Comparison of ENCODE assay signal across 19 cellular contexts in the genomic region with DNA sequence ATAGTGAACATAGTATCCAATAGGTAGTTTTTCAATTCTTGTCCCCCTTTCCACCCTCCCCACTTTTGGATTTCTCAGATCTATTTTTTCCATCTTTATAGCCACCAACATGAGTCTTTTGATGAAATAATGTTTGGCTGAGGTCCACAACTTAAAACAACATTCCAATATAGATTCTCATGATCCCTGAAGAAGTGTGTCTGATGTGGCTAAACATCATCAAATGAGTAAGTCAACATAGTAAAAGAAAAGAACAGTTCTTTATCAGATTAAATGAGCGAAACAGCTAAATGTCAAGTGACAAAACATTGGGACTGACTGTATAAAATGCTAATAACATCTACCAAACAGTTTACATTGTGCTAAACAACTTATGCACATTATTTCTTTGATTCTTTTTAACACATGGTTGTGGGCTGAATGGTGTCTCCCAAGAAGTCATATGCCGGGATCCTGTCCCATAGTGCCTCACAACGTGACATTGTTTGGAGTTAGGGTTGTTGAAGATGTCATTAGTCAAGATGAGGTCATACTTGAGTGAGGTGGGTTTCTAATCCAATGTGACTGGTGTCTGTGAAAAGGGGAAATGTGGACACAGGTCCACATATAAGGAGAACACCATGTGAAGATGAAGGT.
DNase-seq lines count a peak whose midpoint lies in the region; ATAC-seq and TF ChIP-seq lines count a peak whose summit lies in the region.
"Had no signal": no experiment of that assay in that cellular context is flagged by ENCODE, and none has a peak within 500 bp of the region (broad histone marks: within the 10 kb centered on the region; RNA-seq: fewer than 3 reads in every experiment).

No MANE protein-coding gene starts in this region.

- peaks cover 54% of the 10 kb centered on the region for H3K4me1 ChIP-seq in ACC112 (ENCODE audit: control insufficient read depth, insufficient read depth, low read length, unreplicated experiment)
- H3K4me1 ChIP-seq: pancreas had no signal

- peak overlapping the region; percentile 43 for H2AFZ ChIP-seq in ACC112 (ENCODE audit: low read length, unreplicated experiment)

- no peaks in the 10 kb centered on the region for H3K79me2 ChIP-seq in ACC112 (ENCODE audit: control insufficient read depth, insufficient read depth, low read length, unreplicated experiment)

- no peaks in the 10 kb centered on the region for H3K27me3 ChIP-seq in ACC112 (ENCODE audit: insufficient read depth, low read length)
- H3K27me3 ChIP-seq: pancreas had no signal

- no peak for TF ChIP-seq POLR2A in GM18505 (IDR thresholded peaks at IDR 0.05; ENCODE audit: borderline replicate concordance, extremely low read depth, insufficient read depth, insufficient read length)

- DNase-seq in HS-5 (ENCODE audit: low read depth) (peak; percentile 73), astrocyte of the cerebellum (ENCODE audit: low read depth) (peak; percentile 65), fibroblast of the aortic adventitia (ENCODE audit: low read depth) (peak; percentile 82), caudate nucleus (lab: John Stamatoyannopoulos, UW) (no peak)
- DNase-seq: activated CD4-positive, alpha-beta T cell treated with anti-CD3 and anti-CD28 coated beads, Interleukin-2, amount 10 ng/mL, durations not matched to agents 24 days and 14 days; activated T-cell treated with anti-CD3 and anti-CD28 coated beads for 4 hours; erythroblast; KBM-7; NCI-H1436; NCI-H345; pancreas; SHP77 treated with DMSO at 0.1 percent for 48 hours; stimulated activated naive CD4-positive, alpha-beta T cell treated with Interleukin-2 at 50 U/mL for 16 hours; T-helper 9 cell had no signal

- peak overlapping the region; percentile 100 for H3K27ac ChIP-seq in ACC112 (ENCODE audit: low read depth, low read length)
- no peak overlapping the region for H3K27ac ChIP-seq in caudate nucleus (ENCODE audit: low read depth, low read length)
- H3K27ac ChIP-seq: pancreas had no signal

- H3K36me3 ChIP-seq in ACC112 (ENCODE audit: insufficient read depth, low read length), result no peaks in the 10 kb centered on the region
- H3K36me3 ChIP-seq: pancreas had no signal

- peak overlapping the region; percentile 23; the same call in 1 of the 2 replicates for H3K4me3 ChIP-seq in ACC112 (ENCODE audit: low read depth, low read length)
- no peak overlapping the region for H3K4me3 ChIP-seq in astrocyte of the cerebellum (ENCODE audit: low read depth, low read length)
- H3K4me3 ChIP-seq in fibroblast of the aortic adventitia (ENCODE audit: low read depth, low read length), result no peak overlapping the region
- H3K4me3 ChIP-seq: pancreas had no signal

- no peak for TF ChIP-seq CTCF in astrocyte of the cerebellum (IDR thresholded peaks at IDR 0.05; ENCODE audit: low read depth, low read length, missing control alignments)
- TF ChIP-seq CTCF in fibroblast of the aortic adventitia (IDR thresholded peaks at IDR 0.05; ENCODE audit: insufficient read depth, low read length), result no peak

- in situ Hi-C loops in astrocyte of the cerebellum (cut with HindIII; ENCODE audit: low sequenced_read_pairs), result no loop called here

- ATAC-seq in GM18520 (IDR thresholded peaks at IDR 0.05; ENCODE audit: unreplicated experiment) (no peak), GM21576 (IDR thresholded peaks at IDR 0.05; ENCODE audit: unreplicated experiment) (no peak), GM18505 (IDR thresholded peaks at IDR 0.05; ENCODE audit: unreplicated experiment) (no peak)
- ATAC-seq: HCT116, pancreas had no signal

Comparison
In these comparisons a context has a peak if more than half of its experiments do, and no peak if none do; other contexts are left out.
1. DNase-seq: peak in HS-5 (single experiment), astrocyte of the cerebellum (single experiment) and fibroblast of the aortic adventitia (single experiment); none in caudate nucleus (0 of 61).